In genomic region chr1:23593042-23593521, GRCh38 we compare ENCODE assay signal across 10 cellular contexts. TPM values are rescaled to one million over a fixed set of nuclear protein-coding genes. Genes with fewer than 3 reads are reported as not detected.
DNase-seq lines count a peak whose midpoint lies in the region; ATAC-seq and TF ChIP-seq lines count a peak whose summit lies in the region.
"Had no signal": no experiment of that assay in that cellular context is flagged by ENCODE, and none has a peak within 500 bp of the region (broad histone marks: within the 10 kb centered on the region; RNA-seq: fewer than 3 reads in every experiment).

No MANE protein-coding gene starts in this region.

- no peaks in the 10 kb centered on the region for H3K36me3 ChIP-seq in HCT116 (ENCODE audit: control insufficient read depth in 1 of 2, insufficient read depth in 2 of 2, low read length in 2 of 2)
- H3K36me3 ChIP-seq in mesodermal cell (ENCODE audit: control insufficient read depth, insufficient read depth, low read length) = no peaks in the 10 kb centered on the region
- H3K36me3 ChIP-seq: upper lobe of right lung had no signal

- no peak for ATAC-seq in CD4-positive, alpha-beta T cell (ENCODE audit: poor library complexity)
- ATAC-seq in HCT116 (peak; percentile 45), WTC11 (no peak), Right ventricle myocardium inferior (no peak)

- no peaks in the 10 kb centered on the region for H3K9me3 ChIP-seq in CD4-positive, alpha-beta T cell (ENCODE audit: control insufficient read depth, low read length)
- no peaks in the 10 kb centered on the region for H3K9me3 ChIP-seq in HCT116 (ENCODE audit: control insufficient read depth in 1 of 2, insufficient read depth in 1 of 2, low read depth in 1 of 2, low read length in 2 of 2)
- no peaks in the 10 kb centered on the region for H3K9me3 ChIP-seq in mesodermal cell (ENCODE audit: control insufficient read depth, low read length)
- H3K9me3 ChIP-seq: upper lobe of right lung had no signal

- peak overlapping the region; percentile 13 for H3K4me3 Mint-ChIP-seq in CD4-positive, alpha-beta T cell
- no peak overlapping the region for H3K4me3 Mint-ChIP-seq in WTC11

- peak overlapping the region; percentile 70 for H3K4me2 ChIP-seq in HCT116 (ENCODE audit: low read length)

- intact Hi-C loops in CD4-positive, alpha-beta T cell (cut with DNase I, micrococcal nuclease) = loop anchor here in 1 of 2 experiments (5.0 kb wide), 1 partner anchor 39 kb away; no protein-coding TSS in a partner anchor
- intact Hi-C loops in HCT116 (cut with micrococcal nuclease) = no loop called here
- intact Hi-C loops in posterior vena cava (cut with DNase I) = no loop called here
- intact Hi-C loops in Right ventricle myocardium inferior (cut with DNase I) = no loop called here

- H3K9me2 ChIP-seq in HCT116 (ENCODE audit: insufficient read depth) = no peaks in the 10 kb centered on the region

- 91 to 98% methylated on average over 5 of the region's 5 CpGs for WGBS in mesodermal cell (ENCODE audit: insufficient coverage in 2 of 2), 2 experiments

- no peaks in the 10 kb centered on the region for H3K27me3 Mint-ChIP-seq in CD4-positive, alpha-beta T cell
- H3K27me3 Mint-ChIP-seq in WTC11 (ENCODE audit: low read depth) = no peaks in the 10 kb centered on the region; the same call in 1 of the 2 replicates

- H3K9me3 Mint-ChIP-seq in CD4-positive, alpha-beta T cell = no peaks in the 10 kb centered on the region
- no peaks in the 10 kb centered on the region for H3K9me3 Mint-ChIP-seq in WTC11

- TF ChIP-seq RAD21 in HCT116 (IDR thresholded peaks at IDR 0.05; ENCODE audit: low read depth) = no peak

- no peaks in the 10 kb centered on the region for H3K79me2 ChIP-seq in HCT116 (ENCODE audit: insufficient read depth, low read length)

- peak overlapping the region; percentile 78 for H3K27ac Mint-ChIP-seq in CD4-positive, alpha-beta T cell
- H3K27ac Mint-ChIP-seq in WTC11 = peak overlapping the region; percentile 53

- H4K20me1 ChIP-seq in HCT116 (ENCODE audit: insufficient read depth) = no peaks in the 10 kb centered on the region

- RAD21 ChIA-PET in HCT116 (lab: Charles Lee; ENCODE audit: low non-redundant PET in 1 of 2, low total read pairs in 2 of 2, uncharacterized antibody in 2 of 2, unreplicated experiment in 2 of 2) = no interaction called here

- no peak overlapping the region for H3K9ac ChIP-seq in HCT116 (ENCODE audit: low read length)

- no peaks in the 10 kb centered on the region for H3K27me3 ChIP-seq in CD4-positive, alpha-beta T cell (ENCODE audit: control insufficient read depth, insufficient read depth, low read length)
- H3K27me3 ChIP-seq in HCT116 (ENCODE audit: insufficient read depth, low read length) = no peaks in the 10 kb centered on the region
- H3K27me3 ChIP-seq: upper lobe of right lung had no signal

- no peak for TF ChIP-seq POLR2A in HCT116 (IDR thresholded peaks at IDR 0.05; ENCODE audit: borderline replicate concordance, extremely low read depth, insufficient read depth, insufficient read length)

- H3K27ac ChIP-seq in CD4-positive, alpha-beta T cell (ENCODE audit: low read depth, low read length) = no peak overlapping the region
- H3K27ac ChIP-seq in HCT116 (ENCODE audit: low read depth, low read length) (peak overlapping the region; percentile 19; the same call in 1 of the 2 replicates), mesodermal cell (ENCODE audit: low read depth, low read length, severe bottlenecking) (peak overlapping the region; percentile 41)
- H3K27ac ChIP-seq: upper lobe of right lung had no signal

- TF ChIP-seq CTCF in CD4-positive, alpha-beta T cell (IDR thresholded peaks at IDR 0.05) = no peak
- no peak for TF ChIP-seq CTCF in HCT116 (IDR thresholded peaks at IDR 0.05 in 2 of 3, conservative IDR thresholded peaks at IDR 0.05 in 1 of 3; ENCODE audit: borderline replicate concordance in 1 of 3, insufficient read depth in 1 of 3, low read depth in 2 of 3, low read length in 2 of 3)
- no peak for TF ChIP-seq CTCF in WTC11 (IDR thresholded peaks at IDR 0.05)

- no peaks in the 10 kb centered on the region for H3K36me3 Mint-ChIP-seq in CD4-positive, alpha-beta T cell (ENCODE audit: low read depth)
- no peaks in the 10 kb centered on the region for H3K36me3 Mint-ChIP-seq in WTC11

- H3K4me1 Mint-ChIP-seq in CD4-positive, alpha-beta T cell (ENCODE audit: low read depth) = peaks cover 79% of the 10 kb centered on the region
- peaks cover 82% of the 10 kb centered on the region for H3K4me1 Mint-ChIP-seq in WTC11

- CTCF ChIA-PET in CD4-positive, alpha-beta T cell (lab: Charles Lee) = interaction anchor here (2.7 to 6.5 kb wide), 2 partner anchors 42 to 44 kb away, joined by 12 to 25 read pairs; no protein-coding TSS in a partner anchor
- CTCF ChIA-PET in HCT116 (lab: Charles Lee) (interaction anchor here (1.1 kb wide), 1 partner anchor 44 kb away, joined by 3 read pairs; no protein-coding TSS in a partner anchor), WTC11 (lab: Charles Lee) (interaction anchor here (2.7 to 4.5 kb wide), 2 partner anchors 42 to 44 kb away, joined by 14 to 25 read pairs; no protein-coding TSS in a partner anchor)

- no peak overlapping the region for H3K4me3 ChIP-seq in HCT116 (replicated peaks in 1 of 2; ENCODE audit: low read depth in 1 of 2, low read length in 2 of 2)
- H3K4me3 ChIP-seq in mesodermal cell (ENCODE audit: extremely low read depth, insufficient read depth, low read length, poor library complexity, severe bottlenecking) = no peak overlapping the region
- H3K4me3 ChIP-seq: upper lobe of right lung had no signal

- peaks cover 17 to 40% of the 10 kb centered on the region in 2 experiments for H3K4me1 ChIP-seq in HCT116 (ENCODE audit: control insufficient read depth in 1 of 2, insufficient read depth in 2 of 2, low read length in 2 of 2)
- H3K4me1 ChIP-seq in mesodermal cell (ENCODE audit: control insufficient read depth, insufficient read depth, low read length, poor library complexity, severe bottlenecking) = peaks cover 55% of the 10 kb centered on the region

- H2AFZ ChIP-seq in HCT116 (ENCODE audit: low read depth, low read length, poor library complexity, severe bottlenecking) = peak overlapping the region; percentile 11

- POLR2A ChIA-PET in CD4-positive, alpha-beta T cell (lab: Charles Lee) = interaction anchor here (0.9 to 4.0 kb wide), 10 partner anchors 8 to 38 kb away, joined by 3 to 25 read pairs (median 10); partner anchors contain the start of gene ID3
- POLR2A ChIA-PET in HCT116 (lab: Charles Lee) (interaction anchor here (1.2 to 1.4 kb wide), 2 partner anchors 16 to 35 kb away, joined by 4 to 7 read pairs; partner anchors contain the start of gene ID3), WTC11 (lab: Charles Lee) (interaction anchor here (1.5 kb wide), 1 partner anchor 37 kb away, joined by 4 read pairs; no protein-coding TSS in a partner anchor)

- no TSS peak for BruUV-seq in HCT116 (replicated peaks; lab: Mats Ljungman, UMichigan)

- DNase-seq in CD4-positive, alpha-beta T cell = no peak
- DNase-seq in HCT116 (ENCODE audit: low read depth, low spot score) (no peak), WTC11 (ENCODE audit: low spot score) (no peak), posterior vena cava (ENCODE audit: low spot score) (no peak), DMS 273 (lab: John Stamatoyannopoulos, UW; ENCODE audit: unreplicated experiment) (no peak), NCI-H1092 (lab: John Stamatoyannopoulos, UW) (no peak), Right ventricle myocardium inferior (ENCODE audit: missing footprints) (no peak)
- DNase-seq: stimulated activated CD4-positive, alpha-beta T cell treated with anti-CD3 and anti-CD28 coated beads, Interleukin-2, amount 100 ng/mL, for 48 hours; upper lobe of right lung had no signal

TF ChIP-seq in HCT116, 20 proteins besides CTCF, POLR2A, EP300 and RAD21 (continues in another document):
- TF ChIP-seq MAX (IDR thresholded peaks at IDR 0.05) = 0 out of 2 replicates have a peak, but pooled peaks have one; percentile 22
- TF ChIP-seq CBX3 (IDR thresholded peaks at IDR 0.05; ENCODE audit: low read depth) = peak; percentile 77; the same call in 1 of the 2 replicates

TF ChIP-seq in WTC11, 78 proteins besides CTCF, POLR2A, EP300 and RAD21:
- TF ChIP-seq NR2C2 (CRISPR knock-in tag; IDR thresholded peaks at IDR 0.05) = no peak
- TF ChIP-seq JUN (CRISPR knock-in tag; IDR thresholded peaks at IDR 0.05) = no peak
- no peak for TF ChIP-seq NR1H2 (CRISPR knock-in tag; IDR thresholded peaks at IDR 0.05)
- no peak for TF ChIP-seq MAX (CRISPR knock-in tag; IDR thresholded peaks at IDR 0.05)

RNA-seq across cellular contexts. Expression of gene ID3, which starts 33.8 kb away (rescaled TPM):
- 10 to 100 TPM; 89.8 to 90.4 TPM for total RNA-seq in CD4-positive, alpha-beta T cell
- total RNA-seq in HCT116 (2021; ENCODE audit: unreplicated experiment) = 183 TPM
- 116 and 167 TPM in 2 replicates for polyA plus RNA-seq in HCT116 (2012)
- total RNA-seq in WTC11 (2021) = 168 to 278 TPM (median 273 TPM) in 3 replicates
- polyA plus RNA-seq in mesodermal cell (2013, experiment 1 of 2) = 1,122 TPM
- polyA plus RNA-seq in mesodermal cell (2013, experiment 2 of 2) = 943 TPM
- 100 to 1,000 TPM; 190 to 243 TPM for total RNA-seq in posterior vena cava
- 90.3 TPM for total RNA-seq in Right ventricle myocardium inferior
